1 cellular context compared by ENCODE assay signal in the genomic region with DNA sequence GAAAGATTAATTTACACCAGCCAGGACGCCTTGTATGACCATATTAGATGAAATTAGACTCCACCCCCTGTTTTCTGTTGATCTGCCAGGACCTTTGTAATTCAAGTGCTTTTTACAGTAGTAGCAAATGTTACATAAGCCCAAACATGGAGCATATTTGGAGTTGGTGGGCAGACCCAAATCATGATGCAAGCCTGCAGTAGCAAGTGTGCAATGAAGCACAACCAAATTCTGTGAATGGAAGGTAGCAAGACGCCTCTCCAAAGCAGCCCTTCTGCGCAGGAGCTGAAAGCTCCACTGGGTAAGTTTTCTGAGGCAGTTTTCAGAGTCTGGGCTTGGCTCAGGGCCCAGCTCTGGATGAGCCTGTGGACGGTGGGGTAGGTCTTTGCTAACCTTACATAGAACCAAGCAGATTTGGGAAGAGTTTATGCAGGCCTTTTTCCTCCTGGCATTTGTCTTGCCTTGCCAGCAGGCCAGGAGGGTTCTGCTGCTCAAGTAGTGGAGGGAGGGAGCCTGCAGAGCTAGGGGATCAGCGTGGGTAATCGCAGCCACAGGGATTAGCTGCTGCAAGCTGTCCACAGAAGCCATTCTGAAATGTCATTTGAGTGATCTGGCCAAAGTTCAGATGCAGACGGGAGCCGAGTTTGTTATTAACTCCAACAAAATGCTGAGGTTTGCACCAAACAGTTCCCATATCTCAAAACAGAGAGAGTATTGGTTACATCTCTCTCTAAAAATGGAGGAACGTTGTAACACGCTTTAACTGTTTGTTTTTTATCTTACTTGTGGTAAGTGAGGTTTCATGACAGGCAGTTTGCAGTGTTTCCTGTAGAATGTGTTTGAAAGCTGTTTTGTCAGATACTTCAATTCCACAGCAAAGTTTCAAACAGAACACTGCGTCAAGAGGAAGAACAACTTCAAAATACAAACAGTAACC.
TF ChIP-seq lines count a peak whose summit lies in the region.

No MANE protein-coding gene starts in this region.

TF ChIP-seq in HEK293, 187 proteins besides CTCF, POLR2A, EP300 and RAD21 (continued from another document):
- TF ChIP-seq ZNF16 (tag by site-specific recombination; IDR thresholded peaks at IDR 0.05; ENCODE audit: low read depth) (no peak), ZSCAN4 (tag by site-specific recombination; IDR thresholded peaks at IDR 0.05) (no peak), ZNF670 (tag by site-specific recombination; IDR thresholded peaks at IDR 0.05; ENCODE audit: low read depth) (no peak), GLI2 (tag by site-specific recombination; IDR thresholded peaks at IDR 0.05; ENCODE audit: borderline replicate concordance, low read depth) (no peak), ZBTB17 (tag by site-specific recombination; IDR thresholded peaks at IDR 0.05) (peak; percentile 56), SETDB1 (IDR thresholded peaks at IDR 0.05; ENCODE audit: insufficient read length, low read length) (no peak), PRDM6 (tag by site-specific recombination; IDR thresholded peaks at IDR 0.05) (0 out of 2 replicates have a peak, but pooled peaks have one; percentile 32), ZNF132 (tag by site-specific recombination; IDR thresholded peaks at IDR 0.05; ENCODE audit: borderline replicate concordance) (no peak), HOXC10 (CRISPR knock-in tag; IDR thresholded peaks at IDR 0.05) (no peak), ZNF518A (tag by site-specific recombination; conservative IDR thresholded peaks at IDR 0.05; ENCODE audit: low read depth) (no peak)
- TF ChIP-seq, protein P1, sequence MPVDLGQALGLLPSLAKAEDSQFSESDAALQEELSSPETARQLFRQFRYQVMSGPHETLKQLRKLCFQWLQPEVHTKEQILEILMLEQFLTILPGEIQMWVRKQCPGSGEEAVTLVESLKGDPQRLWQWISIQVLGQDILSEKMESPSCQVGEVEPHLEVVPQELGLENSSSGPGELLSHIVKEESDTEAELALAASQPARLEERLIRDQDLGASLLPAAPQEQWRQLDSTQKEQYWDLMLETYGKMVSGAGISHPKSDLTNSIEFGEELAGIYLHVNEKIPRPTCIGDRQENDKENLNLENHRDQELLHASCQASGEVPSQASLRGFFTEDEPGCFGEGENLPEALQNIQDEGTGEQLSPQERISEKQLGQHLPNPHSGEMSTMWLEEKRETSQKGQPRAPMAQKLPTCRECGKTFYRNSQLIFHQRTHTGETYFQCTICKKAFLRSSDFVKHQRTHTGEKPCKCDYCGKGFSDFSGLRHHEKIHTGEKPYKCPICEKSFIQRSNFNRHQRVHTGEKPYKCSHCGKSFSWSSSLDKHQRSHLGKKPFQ (tag by site-specific recombination; IDR thresholded peaks at IDR 0.05) = no peak
